9 cellular contexts compared by ENCODE assay signal in genomic region chr11:60345489-60345888, GRCh38. TPM values are rescaled to one million over a fixed set of nuclear protein-coding genes. Genes with fewer than 3 reads are reported as not detected.
A peak's percentile ranks its signal among the peaks of the same experiment; 100 is the strongest.
DNase-seq lines count a peak whose midpoint lies in the region; ATAC-seq and TF ChIP-seq lines count a peak whose summit lies in the region.
"Had no signal": no experiment of that assay in that cellular context is flagged by ENCODE, and none has a peak within 500 bp of the region (broad histone marks: within the 10 kb centered on the region; RNA-seq: fewer than 3 reads in every experiment).

No MANE protein-coding gene starts in this region.

- H3K36me3 Mint-ChIP-seq in activated T-cell treated with anti-CD3 and anti-CD28 coated beads, Interleukin-2, amount 50 U/mL, for 4 hours (ENCODE audit: insufficient read depth) = no peaks in the 10 kb centered on the region

- peak; percentile 24 to 36 for DNase-seq in activated T-cell treated with anti-CD3 and anti-CD28 coated beads, Interleukin-2, amount 50 U/mL, for 48 hours
- DNase-seq in activated T-cell treated with anti-CD3 and anti-CD28 coated beads, Interleukin-2, amount 50 U/mL, for 4 hours = no peak
- DNase-seq in NCI-H1105 (lab: John Stamatoyannopoulos, UW) (peak; percentile 4), epithelial cell of esophagus (ENCODE audit: low read depth) (peak; percentile 15), mucosa of gallbladder (ENCODE audit: low spot score) (no peak), GF-D8 (lab: John Stamatoyannopoulos, UW) (no peak)
- DNase-seq in stimulated activated CD4-positive, alpha-beta T cell treated with anti-CD3 and anti-CD28 coated beads, Interleukin-4, amount 100 ng/mL, for 24 hours = peak; percentile 8

- no peak for TF ChIP-seq CTCF in epithelial cell of esophagus (IDR thresholded peaks at IDR 0.05; ENCODE audit: insufficient read depth, low read depth, low read length, missing control alignments)

- no peaks in the 10 kb centered on the region for H3K4me1 Mint-ChIP-seq in activated T-cell treated with anti-CD3 and anti-CD28 coated beads, Interleukin-2, amount 50 U/mL, for 4 hours (ENCODE audit: low read depth)

- peaks cover 13% of the 10 kb centered on the region for H3K27me3 Mint-ChIP-seq in activated T-cell treated with anti-CD3 and anti-CD28 coated beads, Interleukin-2, amount 50 U/mL, for 4 hours (ENCODE audit: low read depth)

- no peak for ATAC-seq in activated T-cell treated with anti-CD3 and anti-CD28 coated beads, Interleukin-2, amount 50 U/mL, for 4 hours
- no peak for ATAC-seq in GM21717 (IDR thresholded peaks at IDR 0.05; ENCODE audit: unreplicated experiment)
- ATAC-seq: left colon had no signal

- H3K4me3 Mint-ChIP-seq in activated T-cell treated with anti-CD3 and anti-CD28 coated beads, Interleukin-2, amount 50 U/mL, for 4 hours = no peak overlapping the region

- no peaks in the 10 kb centered on the region for H3K9me3 Mint-ChIP-seq in activated T-cell treated with anti-CD3 and anti-CD28 coated beads, Interleukin-2, amount 50 U/mL, for 4 hours

- no peak overlapping the region for H3K4me3 ChIP-seq in epithelial cell of esophagus (ENCODE audit: low read length)

RNA-seq across cellular contexts. Expression of gene MS4A6E, which starts 18.4 kb away (rescaled TPM):
- total RNA-seq in activated T-cell treated with anti-CD3 and anti-CD28 coated beads, Interleukin-2, amount 50 U/mL, for 4 hours = not detected
- not detected for total RNA-seq in mucosa of gallbladder
- total RNA-seq: left colon had no signal

RNA-seq across cellular contexts. Expression of gene MS4A7, which starts 32.8 kb away (rescaled TPM):
- total RNA-seq in activated T-cell treated with anti-CD3 and anti-CD28 coated beads, Interleukin-2, amount 50 U/mL, for 4 hours = under 1 TPM in 2 of 3 donors, not detected in 1; 0.14 to 0.45 TPM
- 39.8 TPM for total RNA-seq in mucosa of gallbladder

RNA-seq across cellular contexts. Expression of gene MS4A14, which starts 50.8 kb away (rescaled TPM):
- total RNA-seq in activated T-cell treated with anti-CD3 and anti-CD28 coated beads, Interleukin-2, amount 50 U/mL, for 4 hours = not detected
- 2.5 TPM for total RNA-seq in mucosa of gallbladder

Comparison
In these comparisons a context has a peak if more than half of its experiments do, and no peak if none do; other contexts are left out.
1. DNase-seq: peak in activated T-cell treated with anti-CD3 and anti-CD28 coated beads, Interleukin-2, amount 50 U/mL, for 48 hours (2 of 2), NCI-H1105 (single experiment), epithelial cell of esophagus (single experiment) and stimulated activated CD4-positive, alpha-beta T cell treated with anti-CD3 and anti-CD28 coated beads, Interleukin-4, amount 100 ng/mL, for 24 hours (single experiment); none in activated T-cell treated with anti-CD3 and anti-CD28 coated beads, Interleukin-2, amount 50 U/mL, for 4 hours (single experiment), mucosa of gallbladder (single experiment) and GF-D8 (single experiment).
2. RNA of gene MS4A7, which starts 32.8 kb away (total RNA-seq): 39.8 TPM in mucosa of gallbladder (single experiment); 0.14 to 0.45 TPM in activated T-cell treated with anti-CD3 and anti-CD28 coated beads, Interleukin-2, amount 50 U/mL, for 4 hours; every median in the first group is over 10 times any median in the second.